ENCODE assay signal across 10 cellular contexts in the genomic region with DNA sequence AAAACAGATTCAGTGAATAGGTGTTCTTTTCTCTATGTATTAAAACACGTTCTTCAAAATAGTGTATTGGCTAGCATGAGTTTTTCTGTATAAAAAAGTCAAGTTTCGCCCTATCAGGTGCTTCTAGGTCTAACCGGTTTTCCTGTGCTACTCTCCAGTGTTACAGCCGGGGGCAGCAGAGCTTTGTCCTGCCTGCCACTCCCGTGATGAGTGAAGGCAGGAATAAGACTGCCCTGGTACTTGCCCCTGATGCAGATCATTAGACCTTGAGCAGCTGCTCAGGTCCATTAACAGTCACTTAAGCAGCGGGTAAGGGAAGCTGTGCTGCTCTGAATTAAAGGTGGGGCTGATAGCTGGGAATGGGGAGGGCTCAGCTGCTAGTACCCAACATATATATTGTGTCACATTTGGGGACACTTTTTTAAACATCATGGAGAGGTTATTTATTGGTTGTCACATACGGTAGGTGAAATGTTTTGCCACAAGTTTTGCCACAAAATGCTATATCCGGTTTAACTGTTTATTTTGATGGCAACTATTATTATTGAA. TPM values are rescaled to one million over a fixed set of nuclear protein-coding genes. Genes with fewer than 3 reads are reported as not detected.
A peak's percentile ranks its signal among the peaks of the same experiment; 100 is the strongest.
DNase-seq lines count a peak whose midpoint lies in the region; ATAC-seq, FAIRE-seq and TF ChIP-seq lines count a peak whose summit lies in the region.
"Had no signal": no experiment of that assay in that cellular context is flagged by ENCODE, and none has a peak within 500 bp of the region (broad histone marks: within the 10 kb centered on the region; RNA-seq: fewer than 3 reads in every experiment).

No MANE protein-coding gene starts in this region.

- H3K36me3 ChIP-seq in SK-N-SH (replicated peaks in 1 of 2; ENCODE audit: control insufficient read depth in 1 of 2, insufficient read depth in 2 of 2, low read length in 1 of 2) = no peaks in the 10 kb centered on the region
- H3K36me3 ChIP-seq in SJCRH30 = no peaks in the 10 kb centered on the region
- no peaks in the 10 kb centered on the region for H3K36me3 ChIP-seq in keratinocyte (ENCODE audit: control insufficient read depth in 2 of 2, extremely low read depth in 1 of 2, insufficient read depth in 2 of 2, low read length in 2 of 2)
- no peaks in the 10 kb centered on the region for H3K36me3 ChIP-seq in sigmoid colon

- TF ChIP-seq EP300 in SK-N-SH (IDR thresholded peaks at IDR 0.05; ENCODE audit: borderline replicate concordance in 1 of 2, low read depth in 1 of 2, low read length in 1 of 2) = no peak
- no peak for TF ChIP-seq EP300 in sigmoid colon (IDR thresholded peaks at IDR 0.05)

- TF ChIP-seq CTCF in SK-N-SH (IDR thresholded peaks at IDR 0.05) = peak; percentile 19; the same call in 1 of the 2 replicates
- peak in 2 of 3 experiments; percentile 49 to 51 for TF ChIP-seq CTCF in keratinocyte (optimal IDR thresholded peaks at IDR 0.05 in 1 of 3, IDR thresholded peaks at IDR 0.05 in 1 of 3, conservative IDR thresholded peaks at IDR 0.05 in 1 of 3; ENCODE audit: extremely low read depth in 1 of 3, insufficient read depth in 2 of 3, low read length in 3 of 3)
- TF ChIP-seq CTCF in sigmoid colon (IDR thresholded peaks at IDR 0.05) = no peak

- H3K27ac ChIP-seq in SK-N-SH (ENCODE audit: low read depth in 2 of 2, low read length in 1 of 2) = no peak overlapping the region
- no peak overlapping the region for H3K27ac ChIP-seq in SJCRH30
- no peak overlapping the region for H3K27ac ChIP-seq in keratinocyte (ENCODE audit: control insufficient read depth, insufficient read depth, low read length)
- H3K27ac ChIP-seq in sigmoid colon = peak overlapping the region in 1 of 4 donors; percentile 3

- H3K9me1 ChIP-seq in keratinocyte (ENCODE audit: control insufficient read depth, extremely low read depth, insufficient read depth, low read length) = no peaks in the 10 kb centered on the region

- H3K4me1 ChIP-seq in SK-N-SH (ENCODE audit: control insufficient read depth in 1 of 2, insufficient read depth in 2 of 2, low read depth in 1 of 2, low read length in 1 of 2) (peaks cover 0 to 8% of the 10 kb centered on the region in 2 experiments; a peak in 1 of 4 replicates), SJCRH30 (no peaks in the 10 kb centered on the region), keratinocyte (ENCODE audit: control insufficient read depth, extremely low read depth, insufficient read depth, low read length) (peaks cover 4% of the 10 kb centered on the region), sigmoid colon (peaks cover 0 to 8% (median 7%) of the 10 kb centered on the region in 4 donors)

- no peaks in the 10 kb centered on the region for H3F3A ChIP-seq in SK-N-SH (replicated peaks; ENCODE audit: insufficient read depth)

- TF ChIP-seq POLR2A in GM12891 (IDR thresholded peaks at IDR 0.05; ENCODE audit: low read depth, low read length) (no peak), sigmoid colon (IDR thresholded peaks at IDR 0.05) (no peak)

- CTCF ChIA-PET in SK-N-SH (lab: Yijun Ruan, JAX) = interaction anchor here (0.9 to 3.7 kb wide), 7 partner anchors 12 to 1132 kb away, joined by 3 to 22 read pairs (median 3); no protein-coding TSS in a partner anchor

- WGBS in SK-N-SH (ENCODE audit: low lambda C conversion rate) = 30% methylated on average over 8 of the region's 8 CpGs
- 32 to 57% methylated on average over 8 of the region's 8 CpGs for WGBS in sigmoid colon, 2 donors

- DNase-seq in SK-N-SH (peak; percentile 22), SJCRH30 (peak; percentile 19 to 46), keratinocyte (ENCODE audit: low read depth, low spot score) (no peak), GM12891 (ENCODE audit: insufficient read length, low spot score) (no peak), sigmoid colon (no peak)

- no peaks in the 10 kb centered on the region for H3K9me3 ChIP-seq in SK-N-SH
- no peaks in the 10 kb centered on the region for H3K9me3 ChIP-seq in SJCRH30 (replicated peaks)
- no peaks in the 10 kb centered on the region for H3K9me3 ChIP-seq in keratinocyte (ENCODE audit: control insufficient read depth, low read depth, low read length)
- no peaks in the 10 kb centered on the region for H3K9me3 ChIP-seq in sigmoid colon

- dilution Hi-C loops in keratinocyte (cut with MboI; ENCODE audit: extremely low pct_ligation_motif_present, low sequenced_read_pairs) = no loop called here

- no peak overlapping the region for H3K4me2 ChIP-seq in SK-N-SH
- H3K4me2 ChIP-seq in keratinocyte (ENCODE audit: control insufficient read depth, extremely low read depth, insufficient read depth, low read depth, low read length) = no peak overlapping the region

- H3K4me3 ChIP-seq in SK-N-SH (ENCODE audit: low read depth in 2 of 2, low read length in 1 of 2) (peak overlapping the region in 1 of 2 experiments; percentile 21; a peak in 1 of 4 replicates), SJCRH30 (no peak overlapping the region), keratinocyte (ENCODE audit: control insufficient read depth in 2 of 3, extremely low read depth in 1 of 3, insufficient read depth in 2 of 3, low read depth in 1 of 3, low read length in 3 of 3) (no peak overlapping the region), sigmoid colon (no peak overlapping the region)

- peak; percentile 47 for TF ChIP-seq RAD21 in SK-N-SH (IDR thresholded peaks at IDR 0.05; ENCODE audit: low read length)

- H2AFZ ChIP-seq in SK-N-SH (ENCODE audit: low read depth) (no peak overlapping the region), keratinocyte (ENCODE audit: control insufficient read depth, low read length) (no peak overlapping the region)

- H3K9ac ChIP-seq in SK-N-SH (no peak overlapping the region), keratinocyte (ENCODE audit: control insufficient read depth, extremely low read depth, insufficient read depth, low read length) (no peak overlapping the region)

- H3K27me3 ChIP-seq in SK-N-SH (ENCODE audit: insufficient read depth) (no peaks in the 10 kb centered on the region), SJCRH30 (peaks cover 12% of the 10 kb centered on the region; the same call in 1 of the 2 replicates), keratinocyte (ENCODE audit: control insufficient read depth, extremely low read depth, insufficient read depth, low read length) (peaks cover 19% of the 10 kb centered on the region), sigmoid colon (peaks cover 0 to 7% (median 0%) of the 10 kb centered on the region in 3 donors)

- no peaks in the 10 kb centered on the region for H4K20me1 ChIP-seq in SK-N-SH (ENCODE audit: insufficient read depth)
- H4K20me1 ChIP-seq in keratinocyte (ENCODE audit: control insufficient read depth, extremely low read depth, insufficient read depth, low read length) = no peaks in the 10 kb centered on the region

- POLR2A ChIA-PET in SK-N-SH (lab: Yijun Ruan, JAX) = no interaction called here

- H3K79me2 ChIP-seq in SK-N-SH (ENCODE audit: insufficient read depth) = no peaks in the 10 kb centered on the region
- H3K79me2 ChIP-seq in keratinocyte (ENCODE audit: control insufficient read depth, insufficient read depth, low read length) = no peaks in the 10 kb centered on the region

- intact Hi-C loops in sigmoid colon (cut with DNase I) = no loop called here

- FAIRE-seq in keratinocyte (lab: Jason Lieb, UNC) (no peak), GM12891 (lab: Jason Lieb, UNC) (no peak)

- no peak for ATAC-seq in SK-N-SH treated with all-trans-retinoic acid at 6 μM for 48 hours
- ATAC-seq in HG03571 (IDR thresholded peaks at IDR 0.05; ENCODE audit: unreplicated experiment) = no peak
- no peak for ATAC-seq in HG02678 (IDR thresholded peaks at IDR 0.05; ENCODE audit: unreplicated experiment)

- H3K9me2 ChIP-seq in SK-N-SH = no peaks in the 10 kb centered on the region

TF ChIP-seq in SK-N-SH, 30 proteins besides CTCF, POLR2A, EP300 and RAD21 (continues in another document):
- TF ChIP-seq SMC3 (IDR thresholded peaks at IDR 0.05; ENCODE audit: low read depth, low read length) (no peak), GATA2 (CRISPR knock-in tag; IDR thresholded peaks at IDR 0.05) (no peak), POLR2AphosphoS5 (IDR thresholded peaks at IDR 0.05; ENCODE audit: low read depth, low read length) (no peak), NRF1 (IDR thresholded peaks at IDR 0.05; ENCODE audit: low read depth, low read length) (no peak), RFX5 (IDR thresholded peaks at IDR 0.05; ENCODE audit: low read length) (no peak)

TF ChIP-seq in SK-N-SH treated with all-trans-retinoic acid at 6 μM for 48 hours, 23 proteins besides CTCF, POLR2A, EP300 and RAD21:
- no peak for TF ChIP-seq ZFP3 (CRISPR knock-in tag; IDR thresholded peaks at IDR 0.05)
- TF ChIP-seq OSR1 (CRISPR knock-in tag; IDR thresholded peaks at IDR 0.05) = no peak
- TF ChIP-seq ZFP30 (CRISPR knock-in tag; IDR thresholded peaks at IDR 0.05) = no peak
- TF ChIP-seq ESRRG (CRISPR knock-in tag; IDR thresholded peaks at IDR 0.05) = no peak
- TF ChIP-seq ZNF8 (CRISPR knock-in tag; IDR thresholded peaks at IDR 0.05) = no peak

TF ChIP-seq in GM12891, 5 proteins besides CTCF, POLR2A, EP300 and RAD21:
- no peak for TF ChIP-seq POLR2AphosphoS5 (IDR thresholded peaks at IDR 0.05; ENCODE audit: low read depth, low read length)
- TF ChIP-seq SPI1 (IDR thresholded peaks at IDR 0.05; ENCODE audit: low read depth, low read length) = no peak

RNA-seq across cellular contexts. Expression of a gene that starts 1.3 kb away (rescaled TPM):
- polyA plus RNA-seq in SK-N-SH (2012; rRNA removed) (not detected in 2 replicates), keratinocyte (0.04 TPM in 1 of 3 replicates, not detected in the others), sigmoid colon (under 1 TPM in 2 of 3 donors, not detected in 1; under 0.01 to 0.07 TPM)
- not detected in 2 replicates for polyA plus RNA-seq in SK-N-SH (2012; cell fraction: cytosol; rRNA removed)
- polyA plus RNA-seq in SK-N-SH (2012; cell fraction: nucleus; rRNA removed) = not detected in 2 replicates
- total RNA-seq in SJCRH30 (2014; rRNA removed; shearing (Covaris generic)) = not detected in 2 replicates
- 0.15 TPM for polyA plus RNA-seq in keratinocyte (2011; ENCODE audit: low read depth)
- not detected in 2 replicates for polyA plus RNA-seq in keratinocyte (2011; cell fraction: cytosol; rRNA removed)
- polyA plus RNA-seq in keratinocyte (2011; cell fraction: nucleus; rRNA removed) = not detected in 2 replicates
- polyA plus RNA-seq in keratinocyte (2012; ENCODE audit: low replicate concordance) = not detected in 2 replicates
- not detected in 3 replicates for polyA minus RNA-seq in keratinocyte
- polyA minus RNA-seq in keratinocyte (2011; cell fraction: cytosol; rRNA and poly(A)+ RNA removed) = not detected
- polyA minus RNA-seq in keratinocyte (2011; cell fraction: nucleus; rRNA and poly(A)+ RNA removed) = not detected in 2 replicates
- polyA plus RNA-seq in GM12891 (2012; ENCODE audit: low read depth, missing spikeins) = 0.42 TPM
- 1 to 10 TPM; 1.1 to 1.7 (median 1.6) TPM for total RNA-seq in sigmoid colon
- total RNA-seq: fibroblast of villous mesenchyme; T-helper 1 cell treated with Interleukin-12 subunit alpha and Interleukin-12 subunit beta and Interleukin-4 antibody, amounts not matched to agents 30 ng/mL and 1 ng/mL, for 36 hours had no signal

Comparison
In these comparisons a context has a peak if more than half of its experiments do, and no peak if none do; other contexts are left out.
1. DNase-seq: peak in SK-N-SH (single experiment) and SJCRH30 (2 of 2); none in keratinocyte (single experiment), GM12891 (single experiment) and sigmoid colon (single experiment).
2. CTCF ChIP-seq: peak in SK-N-SH (single experiment) and keratinocyte (2 of 3); none in sigmoid colon (0 of 4).